ENCODE assay signal across 1 cellular context in genomic region chr10:28838908-28839307, GRCh38.
A peak's percentile ranks its signal among the peaks of the same experiment; 100 is the strongest.
TF ChIP-seq lines count a peak whose summit lies in the region.

No MANE protein-coding gene starts in this region.

TF ChIP-seq in K562, 482 proteins besides CTCF, POLR2A, EP300 and RAD21 (continued from another document and continues in another):
- TF ChIP-seq MNT (conservative IDR thresholded peaks at IDR 0.05) (0 out of 4 replicates have a peak, but pooled peaks of 1 of the 2 experiments have one; percentile 37), ZEB2 (IDR thresholded peaks at IDR 0.05) (peak; percentile 42; the same call in 1 of the 2 replicates), RFX5 (IDR thresholded peaks at IDR 0.05; ENCODE audit: low read depth, low read length) (no peak), PBX2 (CRISPR knock-in tag; IDR thresholded peaks at IDR 0.05; ENCODE audit: low read depth) (no peak), PBX2 (tag; conservative IDR thresholded peaks at IDR 0.05; ENCODE audit: low read depth) (peak; percentile 36), BHLHE40 (IDR thresholded peaks at IDR 0.05; ENCODE audit: low read length) (peak; percentile 95), PTRF (tag; IDR thresholded peaks at IDR 0.05) (no peak), ZNF253 (CRISPR knock-in tag; conservative IDR thresholded peaks at IDR 0.05) (no peak), ZNF212 (CRISPR knock-in tag; IDR thresholded peaks at IDR 0.05) (no peak), ZNF121 (CRISPR knock-in tag; conservative IDR thresholded peaks at IDR 0.05) (peak; percentile 94), DMBX1 (CRISPR knock-in tag; IDR thresholded peaks at IDR 0.05; ENCODE audit: borderline replicate concordance) (peak; percentile 58; the same call in 1 of the 2 replicates), HDGF (IDR thresholded peaks at IDR 0.05) (no peak), RCOR1 (IDR thresholded peaks at IDR 0.05; ENCODE audit: borderline replicate concordance in 1 of 2, low read depth in 2 of 2, low read length in 2 of 2) (0 out of 4 replicates have a peak, but pooled peaks of 1 of the 2 experiments have one; percentile 56), CXXC5 (CRISPR knock-in tag; IDR thresholded peaks at IDR 0.05) (peak; percentile 42; the same call in 1 of the 2 replicates), EGR1 (conservative IDR thresholded peaks at IDR 0.05) (no peak), FOXK2 (conservative IDR thresholded peaks at IDR 0.05 in 1 of 2, IDR thresholded peaks at IDR 0.05 in 1 of 2; ENCODE audit: low read depth in 2 of 2) (peak; percentile 49 to 60; a peak in 2 of 4 replicates), NFIC (IDR thresholded peaks at IDR 0.05) (peak; percentile 51), CBFA2T3 (IDR thresholded peaks at IDR 0.05) (peak; percentile 66), SRSF7 (optimal IDR thresholded peaks at IDR 0.05; ENCODE audit: low read depth, low read length) (no peak), MXD1 (CRISPR knock-in tag; IDR thresholded peaks at IDR 0.05; ENCODE audit: borderline replicate concordance, poor library complexity, severe bottlenecking) (no peak), L3MBTL2 (IDR thresholded peaks at IDR 0.05) (peak; percentile 25; the same call in 1 of the 2 replicates), ZKSCAN1 (IDR thresholded peaks at IDR 0.05; ENCODE audit: low read depth, low read length) (no peak), LARP7 (IDR thresholded peaks at IDR 0.05) (no peak), ZBTB9 (CRISPR knock-in tag; IDR thresholded peaks at IDR 0.05) (no peak), SMARCA5 (IDR thresholded peaks at IDR 0.05) (0 out of 2 replicates have a peak, but pooled peaks have one; percentile 22), ZFP30 (CRISPR knock-in tag; IDR thresholded peaks at IDR 0.05; ENCODE audit: borderline replicate concordance) (no peak), KDM1A (IDR thresholded peaks at IDR 0.05) (peak; percentile 82 to 88), ZNF232 (CRISPR knock-in tag; IDR thresholded peaks at IDR 0.05) (no peak), TRIM24 (IDR thresholded peaks at IDR 0.05) (peak; percentile 74 to 88), TBL1XR1 (IDR thresholded peaks at IDR 0.05; ENCODE audit: low read length in 2 of 2) (0 out of 4 replicates have a peak, but pooled peaks of 1 of the 2 experiments have one; percentile 60), SMARCB1 (IDR thresholded peaks at IDR 0.05; ENCODE audit: insufficient read length, low read depth) (no peak), CBX3 (IDR thresholded peaks at IDR 0.05; ENCODE audit: borderline replicate concordance in 1 of 2, low read length in 2 of 2) (peak in 1 of 2 experiments; percentile 80; a peak in 2 of 3 replicates), ZNF778 (CRISPR knock-in tag; IDR thresholded peaks at IDR 0.05) (no peak), ZFPM2 (CRISPR knock-in tag; IDR thresholded peaks at IDR 0.05) (no peak), TCF3 (CRISPR knock-in tag; IDR thresholded peaks at IDR 0.05) (0 out of 2 replicates have a peak, but pooled peaks have one; percentile 19), MAZ (CRISPR knock-in tag; conservative IDR thresholded peaks at IDR 0.05 in 1 of 2, IDR thresholded peaks at IDR 0.05 in 1 of 2) (0 out of 4 replicates have a peak, but pooled peaks of 1 of the 2 experiments have one; percentile 13), PCBP2 (IDR thresholded peaks at IDR 0.05; ENCODE audit: low read depth, low read length, poor library complexity, severe bottlenecking) (no peak), MTF1 (CRISPR knock-in tag; IDR thresholded peaks at IDR 0.05; ENCODE audit: borderline replicate concordance) (no peak), FOXA3 (CRISPR knock-in tag; conservative IDR thresholded peaks at IDR 0.05 in 1 of 2, IDR thresholded peaks at IDR 0.05 in 1 of 2) (peak in 1 of 2 experiments; percentile 67; a peak in 2 of 4 replicates), GTF2F1 (IDR thresholded peaks at IDR 0.05; ENCODE audit: low read depth, low read length) (no peak), MCM2 (IDR thresholded peaks at IDR 0.05; ENCODE audit: low read depth) (no peak), STAG1 (CRISPR knock-in tag; IDR thresholded peaks at IDR 0.05; ENCODE audit: borderline replicate concordance) (no peak), MCM3 (IDR thresholded peaks at IDR 0.05) (no peak), ZNF24 (IDR thresholded peaks at IDR 0.05) (0 out of 2 replicates have a peak, but pooled peaks have one; percentile 27), TRIM28 (IDR thresholded peaks at IDR 0.05) (0 out of 2 replicates have a peak, but pooled peaks have one; percentile 71)
- TF ChIP-seq, protein P1, sequence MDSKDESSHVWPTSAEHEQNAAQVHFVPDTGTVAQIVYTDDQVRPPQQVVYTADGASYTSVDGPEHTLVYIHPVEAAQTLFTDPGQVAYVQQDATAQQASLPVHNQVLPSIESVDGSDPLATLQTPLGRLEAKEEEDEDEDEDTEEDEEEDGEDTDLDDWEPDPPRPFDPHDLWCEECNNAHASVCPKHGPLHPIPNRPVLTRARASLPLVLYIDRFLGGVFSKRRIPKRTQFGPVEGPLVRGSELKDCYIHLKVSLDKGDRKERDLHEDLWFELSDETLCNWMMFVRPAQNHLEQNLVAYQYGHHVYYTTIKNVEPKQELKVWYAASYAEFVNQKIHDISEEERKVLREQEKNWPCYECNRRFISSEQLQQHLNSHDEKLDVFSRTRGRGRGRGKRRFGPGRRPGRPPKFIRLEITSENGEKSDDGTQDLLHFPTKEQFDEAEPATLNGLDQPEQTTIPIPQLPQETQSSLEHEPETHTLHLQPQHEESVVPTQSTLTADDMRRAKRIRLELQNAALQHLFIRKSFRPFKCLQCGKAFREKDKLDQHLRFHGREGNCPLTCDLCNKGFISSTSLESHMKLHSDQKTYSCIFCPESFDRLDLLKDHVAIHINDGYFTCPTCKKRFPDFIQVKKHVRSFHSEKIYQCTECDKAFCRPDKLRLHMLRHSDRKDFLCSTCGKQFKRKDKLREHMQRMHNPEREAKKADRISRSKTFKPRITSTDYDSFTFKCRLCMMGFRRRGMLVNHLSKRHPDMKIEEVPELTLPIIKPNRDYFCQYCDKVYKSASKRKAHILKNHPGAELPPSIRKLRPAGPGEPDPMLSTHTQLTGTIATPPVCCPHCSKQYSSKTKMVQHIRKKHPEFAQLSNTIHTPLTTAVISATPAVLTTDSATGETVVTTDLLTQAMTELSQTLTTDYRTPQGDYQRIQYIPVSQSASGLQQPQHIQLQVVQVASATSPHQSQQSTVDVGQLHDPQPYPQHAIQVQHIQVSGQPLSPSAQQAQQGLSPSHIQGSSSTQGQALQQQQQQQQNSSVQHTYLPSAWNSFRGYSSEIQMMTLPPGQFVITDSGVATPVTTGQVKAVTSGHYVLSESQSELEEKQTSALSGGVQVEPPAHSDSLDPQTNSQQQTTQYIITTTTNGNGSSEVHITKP (IDR thresholded peaks at IDR 0.05; ENCODE audit: partially characterized antibody) = peak; percentile 45
- TF ChIP-seq, protein P2, sequence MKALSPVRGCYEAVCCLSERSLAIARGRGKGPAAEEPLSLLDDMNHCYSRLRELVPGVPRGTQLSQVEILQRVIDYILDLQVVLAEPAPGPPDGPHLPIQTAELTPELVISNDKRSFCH (CRISPR knock-in tag; IDR thresholded peaks at IDR 0.05) = no peak
- TF ChIP-seq, protein P2 (tag; IDR thresholded peaks at IDR 0.05) = 0 out of 2 replicates have a peak, but pooled peaks have one; percentile 60
- TF ChIP-seq, protein P3, sequence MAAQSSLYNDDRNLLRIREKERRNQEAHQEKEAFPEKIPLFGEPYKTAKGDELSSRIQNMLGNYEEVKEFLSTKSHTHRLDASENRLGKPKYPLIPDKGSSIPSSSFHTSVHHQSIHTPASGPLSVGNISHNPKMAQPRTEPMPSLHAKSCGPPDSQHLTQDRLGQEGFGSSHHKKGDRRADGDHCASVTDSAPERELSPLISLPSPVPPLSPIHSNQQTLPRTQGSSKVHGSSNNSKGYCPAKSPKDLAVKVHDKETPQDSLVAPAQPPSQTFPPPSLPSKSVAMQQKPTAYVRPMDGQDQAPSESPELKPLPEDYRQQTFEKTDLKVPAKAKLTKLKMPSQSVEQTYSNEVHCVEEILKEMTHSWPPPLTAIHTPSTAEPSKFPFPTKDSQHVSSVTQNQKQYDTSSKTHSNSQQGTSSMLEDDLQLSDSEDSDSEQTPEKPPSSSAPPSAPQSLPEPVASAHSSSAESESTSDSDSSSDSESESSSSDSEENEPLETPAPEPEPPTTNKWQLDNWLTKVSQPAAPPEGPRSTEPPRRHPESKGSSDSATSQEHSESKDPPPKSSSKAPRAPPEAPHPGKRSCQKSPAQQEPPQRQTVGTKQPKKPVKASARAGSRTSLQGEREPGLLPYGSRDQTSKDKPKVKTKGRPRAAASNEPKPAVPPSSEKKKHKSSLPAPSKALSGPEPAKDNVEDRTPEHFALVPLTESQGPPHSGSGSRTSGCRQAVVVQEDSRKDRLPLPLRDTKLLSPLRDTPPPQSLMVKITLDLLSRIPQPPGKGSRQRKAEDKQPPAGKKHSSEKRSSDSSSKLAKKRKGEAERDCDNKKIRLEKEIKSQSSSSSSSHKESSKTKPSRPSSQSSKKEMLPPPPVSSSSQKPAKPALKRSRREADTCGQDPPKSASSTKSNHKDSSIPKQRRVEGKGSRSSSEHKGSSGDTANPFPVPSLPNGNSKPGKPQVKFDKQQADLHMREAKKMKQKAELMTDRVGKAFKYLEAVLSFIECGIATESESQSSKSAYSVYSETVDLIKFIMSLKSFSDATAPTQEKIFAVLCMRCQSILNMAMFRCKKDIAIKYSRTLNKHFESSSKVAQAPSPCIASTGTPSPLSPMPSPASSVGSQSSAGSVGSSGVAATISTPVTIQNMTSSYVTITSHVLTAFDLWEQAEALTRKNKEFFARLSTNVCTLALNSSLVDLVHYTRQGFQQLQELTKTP (IDR thresholded peaks at IDR 0.05; ENCODE audit: low read depth in 1 of 2, partially characterized antibody in 2 of 2) = peak in 1 of 2 experiments; percentile 54
- TF ChIP-seq, protein P4, sequence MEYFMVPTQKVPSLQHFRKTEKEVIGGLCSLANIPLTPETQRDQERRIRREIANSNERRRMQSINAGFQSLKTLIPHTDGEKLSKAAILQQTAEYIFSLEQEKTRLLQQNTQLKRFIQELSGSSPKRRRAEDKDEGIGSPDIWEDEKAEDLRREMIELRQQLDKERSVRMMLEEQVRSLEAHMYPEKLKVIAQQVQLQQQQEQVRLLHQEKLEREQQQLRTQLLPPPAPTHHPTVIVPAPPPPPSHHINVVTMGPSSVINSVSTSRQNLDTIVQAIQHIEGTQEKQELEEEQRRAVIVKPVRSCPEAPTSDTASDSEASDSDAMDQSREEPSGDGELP (CRISPR knock-in tag; IDR thresholded peaks at IDR 0.05; ENCODE audit: borderline replicate concordance) = no peak
- TF ChIP-seq, protein P5, sequence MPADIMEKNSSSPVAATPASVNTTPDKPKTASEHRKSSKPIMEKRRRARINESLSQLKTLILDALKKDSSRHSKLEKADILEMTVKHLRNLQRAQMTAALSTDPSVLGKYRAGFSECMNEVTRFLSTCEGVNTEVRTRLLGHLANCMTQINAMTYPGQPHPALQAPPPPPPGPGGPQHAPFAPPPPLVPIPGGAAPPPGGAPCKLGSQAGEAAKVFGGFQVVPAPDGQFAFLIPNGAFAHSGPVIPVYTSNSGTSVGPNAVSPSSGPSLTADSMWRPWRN (IDR thresholded peaks at IDR 0.05; ENCODE audit: low read depth) = 0 out of 2 replicates have a peak, but pooled peaks have one; percentile 33
- TF ChIP-seq, protein P6, sequence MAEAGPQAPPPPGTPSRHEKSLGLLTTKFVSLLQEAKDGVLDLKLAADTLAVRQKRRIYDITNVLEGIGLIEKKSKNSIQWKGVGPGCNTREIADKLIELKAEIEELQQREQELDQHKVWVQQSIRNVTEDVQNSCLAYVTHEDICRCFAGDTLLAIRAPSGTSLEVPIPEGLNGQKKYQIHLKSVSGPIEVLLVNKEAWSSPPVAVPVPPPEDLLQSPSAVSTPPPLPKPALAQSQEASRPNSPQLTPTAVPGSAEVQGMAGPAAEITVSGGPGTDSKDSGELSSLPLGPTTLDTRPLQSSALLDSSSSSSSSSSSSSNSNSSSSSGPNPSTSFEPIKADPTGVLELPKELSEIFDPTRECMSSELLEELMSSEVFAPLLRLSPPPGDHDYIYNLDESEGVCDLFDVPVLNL (CRISPR knock-in tag; IDR thresholded peaks at IDR 0.05; ENCODE audit: low read depth) = no peak
